Comparison of ENCODE assay signal across 14 cellular contexts in genomic region chr9:136528716-136529341, GRCh38. TPM values are rescaled to one million over a fixed set of nuclear protein-coding genes. Genes with fewer than 3 reads are reported as not detected.
A peak's percentile ranks its signal among the peaks of the same experiment; 100 is the strongest.
DNase-seq lines count a peak whose midpoint lies in the region; ATAC-seq and TF ChIP-seq lines count a peak whose summit lies in the region.
"Had no signal": no experiment of that assay in that cellular context is flagged by ENCODE, and none has a peak within 500 bp of the region (broad histone marks: within the 10 kb centered on the region; RNA-seq: fewer than 3 reads in every experiment).

No MANE protein-coding gene starts in this region.

- no peak overlapping the region for H3K4me3 ChIP-seq in left ventricle myocardium inferior
- H3K4me3 ChIP-seq in colonic mucosa: no peak overlapping the region
- H3K4me3 ChIP-seq in muscle layer of colon (ENCODE audit: low read depth in 1 of 2, low read length in 2 of 2): no peak overlapping the region
- no peak overlapping the region for H3K4me3 ChIP-seq in upper lobe of right lung
- H3K4me3 ChIP-seq in OCI-LY7 (ENCODE audit: low read depth, low read length, poor library complexity, severe bottlenecking): no peak overlapping the region
- H3K4me3 ChIP-seq: right lobe of liver had no signal

- H3K4me1 ChIP-seq in left ventricle myocardium inferior: peaks cover 100% of the 10 kb centered on the region
- H3K4me1 ChIP-seq in colonic mucosa: peaks cover 73% of the 10 kb centered on the region
- H3K4me1 ChIP-seq in muscle layer of colon (ENCODE audit: insufficient read depth, low read length): peaks cover 76% of the 10 kb centered on the region
- peaks cover 90% of the 10 kb centered on the region for H3K4me1 ChIP-seq in upper lobe of right lung
- peaks cover 25% of the 10 kb centered on the region for H3K4me1 ChIP-seq in OCI-LY7 (ENCODE audit: insufficient read depth, low read length, poor library complexity, severe bottlenecking)

- no TSS peak for BruUV-seq in OCI-LY7 (replicated peaks; lab: Mats Ljungman, UMichigan)

- H3K27me3 ChIP-seq in left ventricle myocardium inferior (ENCODE audit: low read depth) (no peaks in the 10 kb centered on the region), colonic mucosa (no peaks in the 10 kb centered on the region), muscle layer of colon (ENCODE audit: control insufficient read depth in 1 of 2, insufficient read depth in 2 of 2, low read length in 2 of 2) (no peaks in the 10 kb centered on the region), upper lobe of right lung (no peaks in the 10 kb centered on the region)
- H3K27me3 ChIP-seq: brain microvascular endothelial cell, right lobe of liver had no signal

- DNase-seq in left ventricle myocardium inferior (no peak), left ventricle myocardium superior (no peak), colonic mucosa (no peak), upper lobe of right lung (no peak), foreskin melanocyte (no peak), OCI-LY7 (ENCODE audit: low spot score) (no peak)
- DNase-seq: brain microvascular endothelial cell; effector CD8-positive, alpha-beta T cell; right lobe of liver; stimulated activated CD4-positive, alpha-beta T cell treated with anti-CD3 and anti-CD28 coated beads, Interleukin-2, amount 100 ng/mL, for 48 hours; stimulated activated CD8-positive, alpha-beta memory T cell treated with anti-CD3 and anti-CD28 coated beads, Interleukin-4, amount 100 ng/mL, for 48 hours; T-cell had no signal

- H3K4me2 ChIP-seq in OCI-LY7 (ENCODE audit: low read length): no peak overlapping the region

- H3K27ac ChIP-seq in left ventricle myocardium inferior (replicated peaks) (peak overlapping the region; percentile 79), colonic mucosa (peak overlapping the region; percentile 42), muscle layer of colon (ENCODE audit: low read depth, low read length) (peak overlapping the region; percentile 72), upper lobe of right lung (peak overlapping the region; percentile 58), OCI-LY7 (ENCODE audit: low read depth, low read length, poor library complexity, severe bottlenecking) (no peak overlapping the region)
- H3K27ac ChIP-seq: brain microvascular endothelial cell, right lobe of liver had no signal

- CTCF ChIA-PET in OCI-LY7 (lab: Charles Lee; ENCODE audit: unreplicated experiment): no interaction called here

- intact Hi-C loops in left ventricle myocardium inferior (cut with micrococcal nuclease): no loop called here
- intact Hi-C loops in left ventricle myocardium superior (cut with micrococcal nuclease): no loop called here
- intact Hi-C loops in colonic mucosa (cut with DNase I): no loop called here
- intact Hi-C loops in upper lobe of right lung (cut with DNase I): no loop called here
- intact Hi-C loops in OCI-LY7 (cut with micrococcal nuclease; ENCODE audit: unreplicated experiment): no loop called here

- no peaks in the 10 kb centered on the region for H3K9me3 ChIP-seq in left ventricle myocardium inferior (replicated peaks)
- H3K9me3 ChIP-seq in colonic mucosa: no peaks in the 10 kb centered on the region
- no peaks in the 10 kb centered on the region for H3K9me3 ChIP-seq in muscle layer of colon (ENCODE audit: low read length)
- H3K9me3 ChIP-seq in upper lobe of right lung: no peaks in the 10 kb centered on the region
- no peaks in the 10 kb centered on the region for H3K9me3 ChIP-seq in OCI-LY7 (ENCODE audit: low read length)
- H3K9me3 ChIP-seq: right lobe of liver had no signal

- H3K79me2 ChIP-seq in OCI-LY7 (ENCODE audit: insufficient read depth, low read depth, low read length): no peaks in the 10 kb centered on the region

- POLR2A ChIA-PET in OCI-LY7 (lab: Charles Lee): no interaction called here

- peak overlapping the region in 1 of 2 donors; percentile 3 for H3K9ac ChIP-seq in colonic mucosa (ENCODE audit: low read depth in 2 of 2, low read length in 2 of 2)
- H3K9ac ChIP-seq in muscle layer of colon (ENCODE audit: low read length): no peak overlapping the region

- ATAC-seq in left ventricle myocardium superior: no peak
- ATAC-seq in upper lobe of right lung: no peak
- ATAC-seq in HG03159 (IDR thresholded peaks at IDR 0.05; ENCODE audit: unreplicated experiment): no peak
- ATAC-seq: right lobe of liver had no signal

- no peaks in the 10 kb centered on the region for H3K36me3 ChIP-seq in left ventricle myocardium inferior
- no peaks in the 10 kb centered on the region for H3K36me3 ChIP-seq in colonic mucosa
- peaks cover 4% of the 10 kb centered on the region for H3K36me3 ChIP-seq in muscle layer of colon (ENCODE audit: insufficient read depth, low read length)
- peaks cover under 1% of the 10 kb centered on the region for H3K36me3 ChIP-seq in upper lobe of right lung
- peaks cover 5% of the 10 kb centered on the region; the same call in 1 of the 2 replicates for H3K36me3 ChIP-seq in OCI-LY7 (ENCODE audit: insufficient read depth, low read length)
- H3K36me3 ChIP-seq: right lobe of liver had no signal

- peaks cover 5% of the 10 kb centered on the region; the same call in 1 of the 2 replicates for H4K20me1 ChIP-seq in OCI-LY7 (ENCODE audit: insufficient read depth, low read length)

- H2AFZ ChIP-seq in OCI-LY7 (ENCODE audit: low read length): no peak overlapping the region

- no peak for TF ChIP-seq CTCF in left ventricle myocardium inferior (IDR thresholded peaks at IDR 0.05; ENCODE audit: borderline replicate concordance)
- TF ChIP-seq CTCF in colonic mucosa (IDR thresholded peaks at IDR 0.05): no peak
- no peak for TF ChIP-seq CTCF in upper lobe of right lung (IDR thresholded peaks at IDR 0.05)
- no peak for TF ChIP-seq CTCF in OCI-LY7 (conservative IDR thresholded peaks at IDR 0.05; ENCODE audit: low read length)

- no peaks in the 10 kb centered on the region for H3K9me2 ChIP-seq in OCI-LY7 (ENCODE audit: insufficient read depth, low read length)

RNA-seq across cellular contexts. Expression of gene NOTCH1, which starts 17.0 kb away (rescaled TPM):
- total RNA-seq in left ventricle myocardium inferior: 17.6 TPM
- 15.4 TPM for total RNA-seq in left ventricle myocardium superior
- 10 to 100 TPM; 49.3 to 99.4 TPM for total RNA-seq in colonic mucosa
- total RNA-seq in upper lobe of right lung: 114 TPM
- total RNA-seq in OCI-LY7 (2014; rRNA removed; shearing (Covaris generic)): 9.3 and 17.6 TPM in 2 replicates
- 15.5 and 17.9 TPM in 2 replicates for total RNA-seq in OCI-LY7 (2022)

RNA-seq across cellular contexts. Expression of gene SEC16A, which starts 46.0 kb away (rescaled TPM):
- total RNA-seq in left ventricle myocardium inferior (23.4 TPM), left ventricle myocardium superior (23.2 TPM), colonic mucosa (100 to 1,000 TPM in 1 of 2 donors, 10 to 100 TPM in 1; 66.2 to 104 TPM), upper lobe of right lung (63.7 TPM), OCI-LY7 (2022) (52.0 and 60.1 TPM in 2 replicates)
- total RNA-seq in OCI-LY7 (2014; rRNA removed; shearing (Covaris generic)): 15.5 and 23.7 TPM in 2 replicates
